Comparison of ENCODE assay signal across 9 cellular contexts in the genomic region with DNA sequence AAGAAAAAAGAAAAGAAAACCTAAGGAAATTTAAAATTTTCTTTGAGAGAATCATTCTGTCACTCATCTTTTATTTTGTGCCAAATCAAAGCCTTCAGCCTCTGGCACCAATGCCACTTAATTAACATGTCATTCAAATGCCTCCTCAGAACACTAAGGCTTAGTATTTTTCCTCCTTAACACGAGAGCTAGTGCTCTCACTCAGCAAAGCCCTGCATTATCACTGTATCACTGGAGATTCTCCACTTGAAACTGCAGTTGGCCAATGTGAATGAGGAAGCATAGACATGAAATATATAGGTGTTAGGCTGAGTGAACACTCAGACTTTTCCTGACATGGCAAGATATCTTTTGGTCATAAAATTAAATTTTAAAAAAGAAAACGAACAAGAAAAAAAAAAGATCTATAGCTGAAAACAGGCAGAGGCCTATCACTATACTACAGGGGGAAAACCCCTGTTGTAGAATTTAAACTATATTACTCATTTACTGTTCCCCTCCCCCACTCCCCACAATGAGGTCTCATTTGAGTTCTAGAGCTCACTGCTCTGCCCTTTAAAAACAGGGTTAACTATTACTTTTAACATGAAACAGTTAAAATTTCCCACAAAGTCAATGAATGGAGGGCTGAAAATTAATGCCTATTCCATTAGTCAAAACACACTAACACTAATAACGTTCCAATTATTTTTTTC. TPM values are rescaled to one million over a fixed set of nuclear protein-coding genes. Genes with fewer than 3 reads are reported as not detected.
A peak's percentile ranks its signal among the peaks of the same experiment; 100 is the strongest.
DNase-seq lines count a peak whose midpoint lies in the region; ATAC-seq and FAIRE-seq lines count a peak whose summit lies in the region.
"Had no signal": no experiment of that assay in that cellular context is flagged by ENCODE, and none has a peak within 500 bp of the region (broad histone marks: within the 10 kb centered on the region; RNA-seq: fewer than 3 reads in every experiment).

No MANE protein-coding gene starts in this region.

- intact Hi-C loops in Right ventricle myocardium inferior (cut with DNase I), result no loop called here

- DNase-seq in DMS79 treated with DMSO at 0.1 percent for 48 hours (lab: John Stamatoyannopoulos, UW) (peak; percentile 97), GM19239 (ENCODE audit: insufficient read length, low spot score) (no peak), SW480 (ENCODE audit: low spot score) (no peak), Right ventricle myocardium inferior (ENCODE audit: missing footprints) (no peak), globus pallidus (ENCODE audit: low spot score) (no peak)
- peak; percentile 39 for DNase-seq in activated naive CD4-positive, alpha-beta T cell treated with anti-CD3 and anti-CD28 coated beads, Interleukin-2, amount 50 U/mL, for 16 hours
- DNase-seq: DND-41 had no signal

- ATAC-seq in HG03354 (IDR thresholded peaks at IDR 0.05; ENCODE audit: poor library complexity, severe bottlenecking, unreplicated experiment), result peak; percentile 71
- ATAC-seq in Right ventricle myocardium inferior, result no peak
- no peak for ATAC-seq in GM21528 (IDR thresholded peaks at IDR 0.05; ENCODE audit: low FRiP score, unreplicated experiment)

- FAIRE-seq in GM19239 (lab: Jason Lieb, UNC), result peak; percentile 71

RNA-seq across cellular contexts. Expression of a gene that starts 5.1 kb away (rescaled TPM):
- 8.9 TPM for total RNA-seq in Right ventricle myocardium inferior

Comparison
In these comparisons a context has a peak if more than half of its experiments do, and no peak if none do; other contexts are left out.
1. DNase-seq: peak in DMS79 treated with DMSO at 0.1 percent for 48 hours (single experiment) and activated naive CD4-positive, alpha-beta T cell treated with anti-CD3 and anti-CD28 coated beads, Interleukin-2, amount 50 U/mL, for 16 hours (single experiment); none in GM19239 (single experiment), SW480 (single experiment), Right ventricle myocardium inferior (single experiment) and globus pallidus (single experiment).